ENCODE assay signal across 8 cellular contexts in the genomic region with DNA sequence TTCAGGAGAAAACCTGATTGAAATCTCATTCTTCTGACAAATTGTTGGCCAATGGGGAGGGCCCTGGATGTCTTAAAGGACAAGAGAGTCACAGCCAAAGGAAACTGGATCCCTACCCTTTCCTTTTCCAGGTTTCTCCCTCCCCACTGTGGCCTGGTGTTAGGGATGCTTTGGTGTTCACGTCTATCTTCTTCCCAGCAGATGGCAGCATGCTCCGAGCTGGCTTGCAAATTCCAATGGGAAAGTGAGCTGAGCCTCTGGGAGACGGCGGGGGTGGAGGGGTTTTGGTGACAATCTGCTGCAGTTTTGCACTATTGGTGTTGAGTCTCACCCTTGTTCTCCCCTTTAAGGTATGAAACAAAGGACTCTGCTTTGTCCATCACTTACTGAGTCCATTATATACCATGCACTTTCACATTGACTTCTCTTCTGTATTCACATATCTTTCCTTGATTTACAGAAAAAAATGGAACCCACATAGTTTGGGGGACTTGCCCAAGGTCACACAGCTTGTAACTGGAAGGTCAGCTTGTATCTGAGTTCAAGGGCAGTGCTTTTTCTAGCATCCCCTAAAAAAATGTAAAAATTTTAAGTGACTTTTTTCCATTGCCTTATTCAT. TPM values are rescaled to one million over a fixed set of nuclear protein-coding genes. Genes with fewer than 3 reads are reported as not detected.
DNase-seq lines count a peak whose midpoint lies in the region; ATAC-seq and TF ChIP-seq lines count a peak whose summit lies in the region.

No MANE protein-coding gene starts in this region.

- no peak for ATAC-seq in HG03521 (IDR thresholded peaks at IDR 0.05; ENCODE audit: unreplicated experiment)

- no peaks in the 10 kb centered on the region for H3K4me1 ChIP-seq in SJCRH30

- H3K9me3 ChIP-seq in SJCRH30 (replicated peaks), result no peaks in the 10 kb centered on the region

- H3K36me3 ChIP-seq in SJCRH30, result no peaks in the 10 kb centered on the region

- DNase-seq in COLO668 (lab: John Stamatoyannopoulos, UW; ENCODE audit: unreplicated experiment) (peak; percentile 61), LNCaP clone FGC (ENCODE audit: low read depth) (no peak), SJCRH30 (peak; percentile 56 to 69), fibroblast of villous mesenchyme (ENCODE audit: low read depth) (peak; percentile 47), pons (ENCODE audit: low spot score) (peak; percentile 50), GM19238 (ENCODE audit: insufficient read length, low spot score) (no peak)
- DNase-seq in stimulated activated CD4-positive, alpha-beta T cell treated with anti-CD3 and anti-CD28 coated beads, Interleukin-4, amount 100 ng/mL, for 24 hours, result no peak

- no peak overlapping the region for H3K27ac ChIP-seq in SJCRH30

- no peak overlapping the region for H3K4me3 ChIP-seq in LNCaP clone FGC (ENCODE audit: low read depth, low read length)
- no peak overlapping the region for H3K4me3 ChIP-seq in SJCRH30
- no peak overlapping the region for H3K4me3 ChIP-seq in fibroblast of villous mesenchyme (ENCODE audit: low read depth, low read length)

- no peaks in the 10 kb centered on the region for H3K27me3 ChIP-seq in SJCRH30

- peak; percentile 92 for TF ChIP-seq CTCF in LNCaP clone FGC (IDR thresholded peaks at IDR 0.05; ENCODE audit: control insufficient read depth, extremely low read depth, insufficient read depth)
- TF ChIP-seq CTCF in fibroblast of villous mesenchyme (IDR thresholded peaks at IDR 0.05; ENCODE audit: insufficient read depth, low read depth, low read length), result peak; percentile 74

RNA-seq across cellular contexts. Expression of a gene that starts 39.3 kb away (rescaled TPM):
- 0.06 and 0.25 TPM in 2 replicates for total RNA-seq in SJCRH30 (2014; rRNA removed; shearing (Covaris generic))
- not detected in 2 replicates for total RNA-seq in fibroblast of villous mesenchyme

RNA-seq across cellular contexts. Expression of a gene that starts 50.8 kb away (rescaled TPM):
- 0.28 and 0.30 TPM in 2 replicates for total RNA-seq in SJCRH30 (2014; rRNA removed; shearing (Covaris generic))
- total RNA-seq in fibroblast of villous mesenchyme, result under 0.01 TPM in 1 of 2 replicates, not detected in the other

Comparison
In these comparisons a context has a peak if more than half of its experiments do, and no peak if none do; other contexts are left out.
1. DNase-seq: peak in COLO668 (single experiment), SJCRH30 (2 of 2), fibroblast of villous mesenchyme (single experiment) and pons (single experiment); none in LNCaP clone FGC (single experiment), stimulated activated CD4-positive, alpha-beta T cell treated with anti-CD3 and anti-CD28 coated beads, Interleukin-4, amount 100 ng/mL, for 24 hours (single experiment) and GM19238 (single experiment).